Comparison of ENCODE assay signal across 28 cellular contexts in the genomic region with DNA sequence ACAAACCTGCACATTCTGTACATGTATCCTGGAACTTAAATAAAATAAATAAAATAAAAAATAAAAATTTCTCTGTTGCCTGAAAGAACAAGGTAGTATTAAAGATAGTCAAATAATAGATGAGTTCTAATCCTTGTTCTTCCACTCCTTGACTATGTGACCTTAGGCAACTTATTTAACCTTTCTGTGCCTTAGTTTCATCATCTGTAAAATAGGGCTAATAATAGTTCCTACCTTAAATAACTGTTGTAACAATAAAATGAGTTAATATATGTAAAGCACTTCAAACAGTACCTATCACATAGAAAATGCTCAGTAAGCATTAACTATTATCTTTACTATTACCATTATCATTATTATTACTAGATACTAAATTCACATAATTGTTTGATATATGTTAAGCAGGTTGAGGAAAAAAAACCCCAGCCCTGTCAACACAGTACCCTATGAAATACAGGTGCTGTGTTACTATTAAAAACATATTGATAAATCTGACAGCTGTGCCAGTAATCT.
"Had no signal": no experiment of that assay in that cellular context is flagged by ENCODE, and none has a peak within 500 bp of the region (broad histone marks: within the 10 kb centered on the region; RNA-seq: fewer than 3 reads in every experiment).

No MANE protein-coding gene starts in this region.

- ATAC-seq: natural killer cell; psoas muscle; right cardiac atrium; sciatic nerve; stimulated activated memory B cell treated with anti-CD40 and anti-IgM and Interleukin-4, amounts not matched to agents 10 μg/mL and 1 μg/mL and 100 μg/mL, for 72 hours; stimulated activated naive CD8-positive, alpha-beta T cell treated with anti-CD3 and anti-CD28 coated beads, Interleukin-15, amount 100 ng/mL, for 72 hours; stimulated activated naive CD8-positive, alpha-beta T cell treated with anti-CD3 and anti-CD28 coated beads, Interleukin-15, Interleukin-2, amounts not matched to agents 100 U/mL and 50 U/mL, for 24 hours; upper lobe of right lung had no signal

- H3K9me3 ChIP-seq: ovary, psoas muscle, spleen, suprapubic skin, testis, tibial artery, transverse colon, upper lobe of right lung, uterus had no signal

- H3K36me3 ChIP-seq: ovary, uterus had no signal

- H3K4me3 ChIP-seq: neural progenitor cell, ovary, psoas muscle, skin epidermis, smooth muscle cell, spleen, suprapubic skin, testis, tibial artery, transverse colon, upper lobe of right lung, uterus had no signal

- H3K27me3 ChIP-seq: neural progenitor cell, ovary, spleen, suprapubic skin, testis, tibial artery, transverse colon, upper lobe of right lung, uterus had no signal

- H3K4me1 ChIP-seq: neural progenitor cell, parathyroid adenoma, psoas muscle, spleen, suprapubic skin, testis, tibial artery, transverse colon, upper lobe of right lung, uterus had no signal

- H3K9ac ChIP-seq: neural progenitor cell, parathyroid adenoma had no signal

- H2AFZ ChIP-seq: neural progenitor cell, parathyroid adenoma had no signal

- DNase-seq: natural killer cell; occipital lobe; ovary; posterior cingulate gyrus; psoas muscle; right cardiac atrium; spleen; stimulated activated CD4-positive, alpha-beta T cell treated with anti-CD3 and anti-CD28 coated beads, Interleukin-12 subunit alpha, Interleukin-12 subunit beta, amount 100 ng/mL, for 4 hours; stimulated activated CD4-positive, alpha-beta T cell treated with anti-CD3 and anti-CD28 coated beads, Interleukin-1b, Interleukin-23, amount 100 ng/mL, for 48 hours; stimulated activated CD4-positive, alpha-beta T cell treated with anti-CD3 and anti-CD28 coated beads, Interleukin-4, amount 100 ng/mL, for 1 hour; stimulated activated CD4-positive, alpha-beta T cell treated with anti-CD3 and anti-CD28 coated beads, Interleukin-4, amount 100 ng/mL, for 4 hours; stimulated activated CD8-positive, alpha-beta memory T cell treated with anti-CD3 and anti-CD28 coated beads, Interleukin-4, amount 100 ng/mL, for 48 hours; stimulated activated naive CD4-positive, alpha-beta T cell; stimulated activated naive CD8-positive, alpha-beta T cell treated with anti-CD3 and anti-CD28 coated beads, Interleukin-15, amount 100 ng/mL, for 72 hours; stimulated activated naive CD8-positive, alpha-beta T cell treated with anti-CD3 and anti-CD28 coated beads, Interleukin-15, Interleukin-2, amounts not matched to agents 100 U/mL and 50 U/mL, for 24 hours; substantia nigra; testis; tibial artery; transverse colon; upper lobe of right lung; uterus had no signal

- H3K4me2 ChIP-seq: neural progenitor cell, smooth muscle cell had no signal

- H3K27ac ChIP-seq: neural progenitor cell, ovary, parathyroid adenoma, psoas muscle, skin epidermis, spleen, suprapubic skin, tibial artery, transverse colon, upper lobe of right lung, uterus had no signal
